ENCODE assay signal across 28 cellular contexts in the genomic region with DNA sequence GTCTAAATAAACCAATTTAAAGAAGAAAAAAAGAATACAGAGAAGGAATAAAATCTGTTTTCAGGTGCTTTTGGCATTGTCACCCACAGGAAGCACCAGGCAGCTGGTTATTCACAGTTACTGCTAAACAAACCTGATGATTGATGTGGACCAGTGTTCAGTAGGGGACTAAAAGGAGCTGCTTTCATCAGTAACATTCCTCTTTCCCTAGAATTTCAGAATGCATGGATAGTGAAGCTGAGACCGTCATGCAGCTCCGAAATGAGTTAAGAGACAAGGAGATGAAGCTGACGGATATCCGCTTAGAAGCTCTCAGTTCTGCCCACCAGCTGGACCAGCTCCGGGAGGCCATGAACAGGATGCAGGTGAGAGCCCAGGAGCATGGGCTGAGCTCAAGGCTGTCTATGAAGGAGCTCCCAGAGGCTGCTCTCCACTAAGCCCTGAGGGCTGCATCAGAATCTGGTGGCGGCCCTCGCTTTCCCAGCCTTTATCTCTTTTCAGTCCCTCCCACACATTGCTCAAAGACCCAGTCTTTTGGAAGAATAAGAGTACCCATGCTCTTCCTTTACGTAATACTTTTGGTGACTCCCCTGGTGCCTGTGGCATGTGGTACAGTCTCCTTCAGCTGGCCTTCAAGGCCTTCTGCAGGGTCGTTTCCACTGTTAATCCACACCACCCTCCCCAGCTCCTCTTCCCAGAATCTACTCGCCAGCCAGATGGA.
DNase-seq lines count a peak whose midpoint lies in the region; ATAC-seq, FAIRE-seq and TF ChIP-seq lines count a peak whose summit lies in the region.
"Had no signal": no experiment of that assay in that cellular context is flagged by ENCODE, and none has a peak within 500 bp of the region (broad histone marks: within the 10 kb centered on the region; RNA-seq: fewer than 3 reads in every experiment).

No MANE protein-coding gene starts in this region.

- H3K4me1 ChIP-seq in cardiac muscle cell (ENCODE audit: low read depth) (peaks cover 26% of the 10 kb centered on the region), heart left ventricle (peaks cover 0 to 49% (median 17%) of the 10 kb centered on the region in 12 donors), endothelial cell of umbilical vein (ENCODE audit: control insufficient read depth, extremely low read depth, insufficient read depth, low read length) (peaks cover 24% of the 10 kb centered on the region)
- H3K4me1 ChIP-seq: foreskin keratinocyte had no signal

- ATAC-seq in heart left ventricle (no peak), GM19463 (IDR thresholded peaks at IDR 0.05; ENCODE audit: unreplicated experiment) (no peak)
- ATAC-seq: activated CD4-positive, alpha-beta T cell treated with anti-CD3 and anti-CD28 coated beads for 36 hours; esophagus mucosa; foreskin keratinocyte; naive thymus-derived CD8-positive, alpha-beta T cell; stimulated activated naive B cell treated with anti-CD40 and anti-IgM and Interleukin-4, amounts not matched to agents 10 μg/mL and 1 μg/mL and 100 μg/mL, for 72 hours had no signal

- 78 to 84% (median 80%) methylated on average over 10 of the region's 10 CpGs for WGBS in heart left ventricle, 4 donors

- H3K79me2 ChIP-seq in endothelial cell of umbilical vein (ENCODE audit: control insufficient read depth, insufficient read depth, low read length), result no peaks in the 10 kb centered on the region

- no peak overlapping the region for H2AFZ ChIP-seq in endothelial cell of umbilical vein (ENCODE audit: low read depth, low read length)

- no peak overlapping the region for H3K4me3 ChIP-seq in cardiac muscle cell
- H3K4me3 ChIP-seq in heart left ventricle, result no peak overlapping the region
- H3K4me3 ChIP-seq in endothelial cell of umbilical vein (replicated peaks in 1 of 3; ENCODE audit: insufficient read depth in 1 of 3, low read depth in 1 of 3, low read length in 3 of 3), result no peak overlapping the region
- H3K4me3 ChIP-seq: ovary, spleen had no signal

- H4K20me1 ChIP-seq in endothelial cell of umbilical vein (replicated peaks; ENCODE audit: control insufficient read depth, extremely low read depth, insufficient read depth, low read length), result no peaks in the 10 kb centered on the region

- H3K36me3 ChIP-seq in cardiac muscle cell (peaks cover 95% of the 10 kb centered on the region), heart left ventricle (peaks cover 0 to 72% (median 45%) of the 10 kb centered on the region in 9 donors), endothelial cell of umbilical vein (ENCODE audit: control insufficient read depth in 2 of 2, extremely low read depth in 1 of 2, insufficient read depth in 2 of 2, low read length in 2 of 2) (peaks cover 4 to 9% of the 10 kb centered on the region in 2 experiments)
- H3K36me3 ChIP-seq: ovary had no signal

- FAIRE-seq in endothelial cell of umbilical vein (lab: Jason Lieb, UNC), result no peak
- FAIRE-seq in H54 (lab: Jason Lieb, UNC), result no peak
- FAIRE-seq: colon, HTR-8/SVneo, urothelium cell line had no signal

- dilution Hi-C loops in endothelial cell of umbilical vein (cut with MboI; ENCODE audit: extremely low pct_ligation_motif_present, low sequenced_read_pairs), result no loop called here

- no peaks in the 10 kb centered on the region for H3K9me1 ChIP-seq in endothelial cell of umbilical vein (replicated peaks; ENCODE audit: control insufficient read depth, extremely low read depth, insufficient read depth, low read length)

- H3K27ac ChIP-seq in cardiac muscle cell (peak overlapping the region; percentile 90), heart left ventricle (peak overlapping the region in 6 of 12 donors; percentile 19 to 64 (median 60)), endothelial cell of umbilical vein (ENCODE audit: insufficient read depth, low read depth, low read length) (no peak overlapping the region)
- H3K27ac ChIP-seq: brain microvascular endothelial cell, C4-2B, foreskin keratinocyte, KMS-11, spleen had no signal

- H3K4me2 ChIP-seq in endothelial cell of umbilical vein (ENCODE audit: insufficient read depth, low read length), result no peak overlapping the region
- H3K4me2 ChIP-seq: KMS-11 had no signal

- H3K27me3 ChIP-seq in cardiac muscle cell (no peaks in the 10 kb centered on the region), heart left ventricle (no peaks in the 10 kb centered on the region), endothelial cell of umbilical vein (ENCODE audit: control insufficient read depth in 2 of 2, insufficient read depth in 2 of 2, low read length in 2 of 2) (no peaks in the 10 kb centered on the region)
- H3K27me3 ChIP-seq: brain microvascular endothelial cell, foreskin keratinocyte, ovary, spleen had no signal

- TF ChIP-seq POLR2A in heart left ventricle (IDR thresholded peaks at IDR 0.05) (no peak), endothelial cell of umbilical vein (IDR thresholded peaks at IDR 0.05; ENCODE audit: low read depth, low read length) (no peak), H54 (IDR thresholded peaks at IDR 0.05; ENCODE audit: low read depth, low read length) (no peak)

- DNase-seq in cardiac muscle cell (ENCODE audit: low read depth in 1 of 2, low spot score in 1 of 2) (no peak), heart left ventricle (no peak), NCI-H69 (lab: John Stamatoyannopoulos, UW) (peak; percentile 52), endothelial cell of umbilical vein (ENCODE audit: low read depth, low spot score) (peak; percentile 44), H54 (ENCODE audit: insufficient read length, low spot score) (no peak)
- no peak for DNase-seq in stimulated activated CD4-positive, alpha-beta T cell treated with anti-CD3 and anti-CD28 coated beads, Interleukin-2, amount 100 ng/mL, for 48 hours
- DNase-seq: activated CD4-positive, alpha-beta T cell treated with anti-CD3 and anti-CD28 coated beads for 36 hours; activated CD8-positive, alpha-beta memory T cell treated with anti-CD3 and anti-CD28 coated beads for 24 hours; activated T-cell treated with anti-CD3 and anti-CD28 coated beads, Interleukin-2, amount 50 U/mL, for 24 hours; effector memory CD4-positive, alpha-beta T cell; foreskin keratinocyte; GDM1; GOT3; left cardiac atrium; naive thymus-derived CD8-positive, alpha-beta T cell; NCI-H446 treated with DMSO at 0.1 percent for 48 hours; spleen; stimulated activated CD4-positive, alpha-beta T cell treated with anti-CD3 and anti-CD28 coated beads, Interleukin-4, amount 100 ng/mL, for 1 hour; stimulated activated naive B cell treated with anti-CD40 and anti-IgM and Interleukin-4, amounts not matched to agents 10 μg/mL and 1 μg/mL and 100 μg/mL, for 72 hours had no signal

- POLR2A ChIA-PET in endothelial cell of umbilical vein (lab: Charles Lee), result no interaction called here

- BruUV-seq in endothelial cell of umbilical vein (replicated peaks; lab: Mats Ljungman, UMichigan), result no TSS peak

- no peak for TF ChIP-seq CTCF in cardiac muscle cell (IDR thresholded peaks at IDR 0.05; ENCODE audit: low read depth, low read length)
- no peak for TF ChIP-seq CTCF in heart left ventricle (IDR thresholded peaks at IDR 0.05)
- no peak for TF ChIP-seq CTCF in endothelial cell of umbilical vein (IDR thresholded peaks at IDR 0.05; ENCODE audit: extremely low read depth in 1 of 2, insufficient read depth in 1 of 2, low read depth in 1 of 2, low read length in 2 of 2)

- H3K9ac ChIP-seq in endothelial cell of umbilical vein (replicated peaks; ENCODE audit: extremely low read depth, insufficient read depth, low read length), result no peak overlapping the region
- H3K9ac ChIP-seq: KMS-11 had no signal

- intact Hi-C loops in heart left ventricle (cut with DNase I) (no loop called here), endothelial cell of umbilical vein (cut with micrococcal nuclease) (no loop called here)

- CTCF ChIA-PET in endothelial cell of umbilical vein (lab: Charles Lee), result interaction anchor here (0.7 to 1.4 kb wide), 4 partner anchors 9 to 36 kb away, joined by 3 to 5 read pairs (median 4); no protein-coding TSS in a partner anchor

- H3K9me3 ChIP-seq in cardiac muscle cell (ENCODE audit: low read depth) (no peaks in the 10 kb centered on the region), heart left ventricle (no peaks in the 10 kb centered on the region), endothelial cell of umbilical vein (replicated peaks; ENCODE audit: control insufficient read depth, insufficient read depth, low read length) (no peaks in the 10 kb centered on the region)
- H3K9me3 ChIP-seq: ovary, spleen had no signal

TF ChIP-seq in endothelial cell of umbilical vein, 7 proteins besides CTCF, POLR2A, EP300 and RAD21:
- no peak for TF ChIP-seq GATA2 (IDR thresholded peaks at IDR 0.05; ENCODE audit: insufficient read depth, insufficient read length, low read depth, low read length)
- no peak for TF ChIP-seq FOS (IDR thresholded peaks at IDR 0.05; ENCODE audit: borderline replicate concordance, insufficient read depth, low read length)
- TF ChIP-seq, protein P1, sequence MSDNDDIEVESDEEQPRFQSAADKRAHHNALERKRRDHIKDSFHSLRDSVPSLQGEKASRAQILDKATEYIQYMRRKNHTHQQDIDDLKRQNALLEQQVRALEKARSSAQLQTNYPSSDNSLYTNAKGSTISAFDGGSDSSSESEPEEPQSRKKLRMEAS (IDR thresholded peaks at IDR 0.05; ENCODE audit: insufficient read depth, insufficient read length), result no peak
- TF ChIP-seq MYC (IDR thresholded peaks at IDR 0.05; ENCODE audit: low read depth, low read length), result no peak
- no peak for TF ChIP-seq POLR2AphosphoS5 (IDR thresholded peaks at IDR 0.05; ENCODE audit: insufficient read depth, low read depth, low read length)
- no peak for TF ChIP-seq EZH2 (IDR thresholded peaks at IDR 0.05; ENCODE audit: borderline replicate concordance, low read depth, low read length, severe bottlenecking)
- TF ChIP-seq JUN (IDR thresholded peaks at IDR 0.05; ENCODE audit: borderline replicate concordance, insufficient read depth, insufficient read length, low read depth), result no peak

Comparison
In these comparisons a context has a peak if more than half of its experiments do, and no peak if none do; other contexts are left out.
1. DNase-seq: peak in NCI-H69 (single experiment) and endothelial cell of umbilical vein (single experiment); none in cardiac muscle cell (0 of 2), heart left ventricle (0 of 5), stimulated activated CD4-positive, alpha-beta T cell treated with anti-CD3 and anti-CD28 coated beads, Interleukin-2, amount 100 ng/mL, for 48 hours (0 of 2) and H54 (single experiment).